8 cellular contexts compared by ENCODE assay signal in genomic region chr1:171715813-171716251, GRCh38. TPM values are rescaled to one million over a fixed set of nuclear protein-coding genes. Genes with fewer than 3 reads are reported as not detected.
DNase-seq lines count a peak whose midpoint lies in the region; ATAC-seq and TF ChIP-seq lines count a peak whose summit lies in the region.

No MANE protein-coding gene starts in this region.

- H3K27me3 ChIP-seq in esophagus muscularis mucosa (no peaks in the 10 kb centered on the region), sigmoid colon (no peaks in the 10 kb centered on the region), suprapubic skin (no peaks in the 10 kb centered on the region)

- intact Hi-C loops in esophagus muscularis mucosa (cut with DNase I) (loop anchor here (2.0 kb wide), 1 partner anchor 71 kb away; no protein-coding TSS in a partner anchor), sigmoid colon (cut with DNase I) (loop anchor here (1.0 kb wide), 1 partner anchor 71 kb away; no protein-coding TSS in a partner anchor)

- DNase-seq in GM10266 (ENCODE audit: extremely low spot score) (no peak), OCI-M1 (lab: John Stamatoyannopoulos, UW) (peak; percentile 60), esophagus muscularis mucosa (ENCODE audit: extremely low spot score) (no peak), sigmoid colon (no peak), cerebellum (ENCODE audit: low spot score) (no peak), suprapubic skin (ENCODE audit: low spot score in 2 of 2) (no peak)

- 53% methylated on average over 3 of the region's 3 CpGs for WGBS in esophagus muscularis mucosa
- 79 to 84% methylated on average over 3 of the region's 3 CpGs for WGBS in sigmoid colon, 2 donors
- 56% methylated on average over 3 of the region's 3 CpGs for WGBS in suprapubic skin

- ATAC-seq in HG02642 (IDR thresholded peaks at IDR 0.05; ENCODE audit: poor library complexity, unreplicated experiment) (no peak), GM21576 (IDR thresholded peaks at IDR 0.05; ENCODE audit: unreplicated experiment) (no peak)

- peak overlapping the region; percentile 53 to 72 (median 62) for H3K27ac ChIP-seq in esophagus muscularis mucosa (replicated peaks in 1 of 4)
- H3K27ac ChIP-seq in sigmoid colon, result peak overlapping the region in 3 of 4 donors; percentile 2 to 61 (median 59)
- H3K27ac ChIP-seq in suprapubic skin, result no peak overlapping the region

- TF ChIP-seq CTCF in GM10266 (IDR thresholded peaks at IDR 0.05; ENCODE audit: control insufficient read depth, insufficient read depth, low read depth, missing control alignments) (peak; percentile 29), esophagus muscularis mucosa (IDR thresholded peaks at IDR 0.05) (peak; percentile 69 to 73 (median 72)), sigmoid colon (IDR thresholded peaks at IDR 0.05) (peak; percentile 6 to 59 (median 48)), suprapubic skin (IDR thresholded peaks at IDR 0.05) (peak in 1 of 2 donors; percentile 36)

- H3K4me1 ChIP-seq in esophagus muscularis mucosa (peaks cover 15 to 33% (median 29%) of the 10 kb centered on the region in 4 donors), sigmoid colon (peaks cover 0 to 27% (median 16%) of the 10 kb centered on the region in 4 donors), suprapubic skin (no peaks in the 10 kb centered on the region)

- no peaks in the 10 kb centered on the region for H3K9me3 ChIP-seq in esophagus muscularis mucosa
- H3K9me3 ChIP-seq in sigmoid colon, result no peaks in the 10 kb centered on the region
- H3K9me3 ChIP-seq in suprapubic skin, result no peaks in the 10 kb centered on the region

- H3K36me3 ChIP-seq in esophagus muscularis mucosa (peaks cover 0 to 7% (median 2%) of the 10 kb centered on the region in 4 donors), sigmoid colon (peaks cover 0 to 4% (median 0%) of the 10 kb centered on the region in 4 donors), suprapubic skin (peaks cover 4% of the 10 kb centered on the region)

- no peak for TF ChIP-seq EP300 in esophagus muscularis mucosa (IDR thresholded peaks at IDR 0.05)
- no peak for TF ChIP-seq EP300 in sigmoid colon (IDR thresholded peaks at IDR 0.05)
- TF ChIP-seq EP300 in suprapubic skin (IDR thresholded peaks at IDR 0.05), result no peak

- TF ChIP-seq POLR2A in esophagus muscularis mucosa (IDR thresholded peaks at IDR 0.05; ENCODE audit: low read depth), result no peak
- TF ChIP-seq POLR2A in sigmoid colon (IDR thresholded peaks at IDR 0.05), result no peak
- TF ChIP-seq POLR2A in suprapubic skin (IDR thresholded peaks at IDR 0.05), result no peak

- H3K4me3 ChIP-seq in esophagus muscularis mucosa (no peak overlapping the region), sigmoid colon (no peak overlapping the region), suprapubic skin (no peak overlapping the region)

RNA-seq across cellular contexts. Expression of gene VAMP4, which starts 26.0 kb away (rescaled TPM):
- total RNA-seq in esophagus muscularis mucosa (10 to 100 TPM; 14.2 to 19.9 (median 16.1) TPM), sigmoid colon (10 to 100 TPM; 13.0 to 16.9 (median 15.7) TPM), cerebellum (18.5 TPM), suprapubic skin (10 to 100 TPM in 3 of 4 donors, 1 to 10 TPM in 1; 9.3 to 23.3 (median 10.7) TPM)
- 10 to 100 TPM in 1 of 3 donors, 1 to 10 TPM in 2; 5.7 to 10.4 (median 7.2) TPM for polyA plus RNA-seq in sigmoid colon
